In genomic region chr10:132479603-132480221, GRCh38 we compare ENCODE assay signal across 17 cellular contexts.
"Had no signal": no experiment of that assay in that cellular context is flagged by ENCODE, and none has a peak within 500 bp of the region (broad histone marks: within the 10 kb centered on the region; RNA-seq: fewer than 3 reads in every experiment).

No MANE protein-coding gene starts in this region.

- H3K27me3 ChIP-seq: ovary, transverse colon, vagina had no signal

- H3K4me1 ChIP-seq: breast epithelium had no signal

- H3K9me3 Mint-ChIP-seq: activated CD4-positive, alpha-beta T cell treated with anti-CD3 and anti-CD28 coated beads, Interleukin-2, amount 10 ng/mL, durations not matched to agents 7 days and 5 days; activated naive CD8-positive, alpha-beta T cell treated with anti-CD3 and anti-CD28 coated beads, Interleukin-2, amount 10 ng/mL, durations not matched to agents 7 days and 5 days; activated T-helper 1 cell treated with anti-CD3 and anti-CD28 coated beads, Interleukin-12 subunit alpha, Interleukin-12 subunit beta, Interleukin-2, Interleukin-4 antibody, amounts not matched to agents 30 ng/mL and 10 ng/mL and 1 ng/mL, durations not matched to agents 14 hours and 24 hours and 36 hours; mesothelial cell of epicardium had no signal

- H3K36me3 Mint-ChIP-seq: activated naive CD8-positive, alpha-beta T cell treated with anti-CD3 and anti-CD28 coated beads, Interleukin-2, amount 10 ng/mL, durations not matched to agents 7 days and 5 days had no signal

- H3K4me3 ChIP-seq: breast epithelium, dorsolateral prefrontal cortex, ovary, transverse colon, vagina had no signal

- H3K4me3 Mint-ChIP-seq: activated CD4-positive, alpha-beta T cell treated with anti-CD3 and anti-CD28 coated beads, Interleukin-2, amount 10 ng/mL, durations not matched to agents 7 days and 5 days; activated naive CD8-positive, alpha-beta T cell treated with anti-CD3 and anti-CD28 coated beads, Interleukin-2, amount 10 ng/mL, durations not matched to agents 7 days and 5 days; activated T-helper 1 cell treated with anti-CD3 and anti-CD28 coated beads, Interleukin-12 subunit alpha, Interleukin-12 subunit beta, Interleukin-2, Interleukin-4 antibody, amounts not matched to agents 30 ng/mL and 10 ng/mL and 1 ng/mL, durations not matched to agents 14 hours and 24 hours and 36 hours; mesothelial cell of epicardium; nephron progenitor cell had no signal

- H3K36me3 ChIP-seq: breast epithelium, ovary, transverse colon, vagina had no signal

- H3K27ac ChIP-seq: breast epithelium, ovary, transverse colon, vagina had no signal

- H3K4me1 Mint-ChIP-seq: activated CD4-positive, alpha-beta T cell treated with anti-CD3 and anti-CD28 coated beads, Interleukin-2, amount 10 ng/mL, durations not matched to agents 7 days and 5 days; activated naive CD8-positive, alpha-beta T cell treated with anti-CD3 and anti-CD28 coated beads, Interleukin-2, amount 10 ng/mL, durations not matched to agents 7 days and 5 days had no signal

- H3K27ac Mint-ChIP-seq: activated CD4-positive, alpha-beta T cell treated with anti-CD3 and anti-CD28 coated beads, Interleukin-2, amount 10 ng/mL, durations not matched to agents 7 days and 5 days; activated naive CD8-positive, alpha-beta T cell treated with anti-CD3 and anti-CD28 coated beads, Interleukin-2, amount 10 ng/mL, durations not matched to agents 7 days and 5 days; activated T-helper 1 cell treated with anti-CD3 and anti-CD28 coated beads, Interleukin-12 subunit alpha, Interleukin-12 subunit beta, Interleukin-2, Interleukin-4 antibody, amounts not matched to agents 30 ng/mL and 10 ng/mL and 1 ng/mL, durations not matched to agents 14 hours and 24 hours and 36 hours; nephron progenitor cell had no signal

- DNase-seq: activated CD4-positive, alpha-beta T cell treated with anti-CD3 and anti-CD28 coated beads, Interleukin-2, amount 10 ng/mL, durations not matched to agents 7 days and 5 days; activated CD8-positive, alpha-beta memory T cell treated with anti-CD3 and anti-CD28 coated beads, Interleukin-2, amount 50 U/mL, for 48 hours; activated naive CD8-positive, alpha-beta T cell treated with anti-CD3 and anti-CD28 coated beads, Interleukin-2, amount 10 ng/mL, durations not matched to agents 7 days and 5 days; erythroblast; islet precursor cell; nephron progenitor cell; stimulated activated CD4-positive, alpha-beta T cell treated with anti-CD3 and anti-CD28 coated beads, Interleukin-15, amount 100 ng/mL, for 24 hours; stimulated activated CD4-positive, alpha-beta T cell treated with anti-CD3 and anti-CD28 coated beads, Interleukin-4, amount 100 ng/mL, for 24 hours; stimulated activated naive CD4-positive, alpha-beta T cell; T-helper 2 cell; transverse colon had no signal

- H3K9me3 ChIP-seq: breast epithelium, ovary, transverse colon, vagina had no signal
